8 cellular contexts compared by ENCODE assay signal in the genomic region with DNA sequence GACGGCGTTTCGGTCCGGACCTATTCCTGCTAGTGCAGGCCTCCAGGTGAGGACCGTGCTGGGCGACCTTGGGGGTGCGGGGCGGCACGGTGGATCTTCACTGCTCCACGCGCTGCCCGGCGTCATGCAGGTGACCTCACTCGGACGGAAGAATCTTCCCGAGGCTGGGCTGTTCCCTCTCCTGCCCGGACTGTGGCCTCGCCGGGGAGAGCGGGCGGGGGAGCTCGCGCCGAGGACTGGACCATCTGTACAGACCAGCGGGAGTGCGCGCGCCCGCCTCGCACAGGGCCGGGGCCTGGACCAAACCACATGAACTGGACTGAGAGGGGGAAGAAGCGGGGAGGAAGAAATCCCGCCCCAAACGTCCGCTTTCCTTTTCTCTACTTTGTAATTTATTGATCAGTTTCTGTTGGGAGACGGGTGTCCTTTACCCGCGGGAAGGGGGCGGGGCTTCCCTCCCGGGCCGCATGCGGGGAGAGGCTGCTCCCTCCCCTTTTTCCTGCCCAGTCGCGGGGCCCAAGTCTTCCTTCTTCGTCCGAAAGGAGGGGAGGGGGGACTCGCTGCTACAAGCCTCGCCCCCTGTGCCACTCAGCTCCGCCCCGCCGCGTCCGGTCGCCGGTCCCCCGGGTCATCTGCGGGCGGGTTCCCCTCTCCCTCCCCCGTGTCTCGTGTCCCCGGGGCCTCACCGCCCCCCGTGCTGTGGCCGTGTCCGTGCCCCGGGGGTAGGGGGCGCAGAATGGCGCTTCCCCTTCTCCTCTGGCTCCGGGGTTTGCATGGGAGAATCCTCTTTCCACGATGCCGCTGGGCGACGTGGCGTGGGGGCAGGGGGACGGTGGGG. TPM values are rescaled to one million over a fixed set of nuclear protein-coding genes. Genes with fewer than 3 reads are reported as not detected.
DNase-seq lines count a peak whose midpoint lies in the region; ATAC-seq, FAIRE-seq and TF ChIP-seq lines count a peak whose summit lies in the region.

No MANE protein-coding gene starts in this region.

- FAIRE-seq in GM19239 (lab: Jason Lieb, UNC) (no peak), small intestine (lab: Jason Lieb, UNC) (no peak)

- WGBS in small intestine, 3 donors: 0 to 1% (median 1%) methylated on average over 54 to 73 of the region's 75 CpGs

- peak overlapping the region; percentile 95 for H3K4me3 ChIP-seq in AG04449 (ENCODE audit: low read depth, low read length)
- H3K4me3 ChIP-seq in coronary artery: peak overlapping the region; percentile 92
- H3K4me3 ChIP-seq in kidney epithelial cell (ENCODE audit: low read depth, low read length): peak overlapping the region; percentile 59
- H3K4me3 ChIP-seq in small intestine (ENCODE audit: low read depth in 1 of 2, low read length in 2 of 2): peak overlapping the region; percentile 36 to 67

- H3K36me3 ChIP-seq in kidney epithelial cell (ENCODE audit: control insufficient read depth, insufficient read depth, low read length): no peaks in the 10 kb centered on the region
- H3K36me3 ChIP-seq in small intestine (ENCODE audit: control insufficient read depth in 2 of 2, insufficient read depth in 2 of 2, low read length in 2 of 2): no peaks in the 10 kb centered on the region

- peak overlapping the region; percentile 68 to 94 for H3K27ac ChIP-seq in coronary artery
- H3K27ac ChIP-seq in small intestine (ENCODE audit: low read depth in 1 of 2, low read length in 1 of 2): peak overlapping the region; percentile 88 to 95

- H3K4me1 ChIP-seq in small intestine (ENCODE audit: control insufficient read depth in 2 of 2, insufficient read depth in 1 of 2, low read depth in 1 of 2, low read length in 1 of 2): peaks cover 0 to 4% of the 10 kb centered on the region in 2 donors

- POLR2A ChIA-PET in AG04449 (lab: Yijun Ruan, JAX): interaction anchor here (0.6 to 2.1 kb wide), 2 partner anchors 26 to 36 kb away, joined by 4 to 5 read pairs; a partner anchor contains a TSS

- H3K27me3 ChIP-seq in kidney epithelial cell (ENCODE audit: control insufficient read depth, insufficient read depth, low read length): peaks cover 29% of the 10 kb centered on the region
- H3K27me3 ChIP-seq in small intestine (ENCODE audit: control insufficient read depth in 2 of 2, insufficient read depth in 2 of 2, low read length in 2 of 2): no peaks in the 10 kb centered on the region

- H3K9me3 ChIP-seq in small intestine (ENCODE audit: control insufficient read depth, low read depth): no peaks in the 10 kb centered on the region

- no peak for ATAC-seq in GM18502 (IDR thresholded peaks at IDR 0.05; ENCODE audit: poor library complexity, unreplicated experiment)

- DNase-seq in AG04449 (ENCODE audit: low read depth, low spot score): no peak
- peak; percentile 62 for DNase-seq in GM19239 (ENCODE audit: insufficient read length, low spot score)
- peak; percentile 81 for DNase-seq in NCI-H2171 treated with DMSO at 0.1 percent for 48 hours (lab: John Stamatoyannopoulos, UW)
- peak; percentile 86 for DNase-seq in UCSD-AML1 (lab: John Stamatoyannopoulos, UW; ENCODE audit: unreplicated experiment)
- peak; percentile 88 for DNase-seq in coronary artery (ENCODE audit: low spot score)
- no peak for DNase-seq in kidney epithelial cell (ENCODE audit: low read depth)
- peak; percentile 95 for DNase-seq in small intestine

- no peak for TF ChIP-seq CTCF in AG04449 (IDR thresholded peaks at IDR 0.05; ENCODE audit: insufficient read depth, low read length, missing control alignments)
- no peak for TF ChIP-seq CTCF in coronary artery (IDR thresholded peaks at IDR 0.05)
- TF ChIP-seq CTCF in kidney epithelial cell (IDR thresholded peaks at IDR 0.05; ENCODE audit: insufficient read depth, low read length, poor library complexity, severe bottlenecking): no peak

- CTCF ChIA-PET in AG04449 (lab: Yijun Ruan, JAX): interaction anchor here (1.0 to 3.6 kb wide), 5 partner anchors 21 to 157 kb away, joined by 3 to 21 read pairs (median 3); a partner anchor contains a TSS

RNA-seq across cellular contexts. Expression of a gene that starts 4.9 kb away (rescaled TPM):
- not detected in 2 replicates for total RNA-seq in kidney epithelial cell
- polyA plus RNA-seq in small intestine: 1 to 10 TPM in 2 of 3 donors, under 1 TPM in 1; 0.67 to 2.6 (median 2.4) TPM

RNA-seq across cellular contexts. Expression of a gene that starts 7.3 kb away (rescaled TPM):
- total RNA-seq in kidney epithelial cell: 13.5 and 16.7 TPM in 2 replicates
- 100 to 1,000 TPM in 2 of 3 donors, 10 to 100 TPM in 1; 66.1 to 298 (median 119) TPM for polyA plus RNA-seq in small intestine

RNA-seq across cellular contexts. Expression of a gene that starts 31.0 kb away (rescaled TPM):
- total RNA-seq in kidney epithelial cell: 0.88 and 10.9 TPM in 2 replicates
- polyA plus RNA-seq in small intestine: 10 to 100 TPM; 28.2 to 48.6 (median 32.0) TPM

RNA-seq across cellular contexts. Expression of a gene that starts 31.4 kb away (rescaled TPM):
- total RNA-seq in kidney epithelial cell: 4.2 and 4.6 TPM in 2 replicates
- 1 to 10 TPM; 3.8 to 7.6 (median 5.0) TPM for polyA plus RNA-seq in small intestine

RNA-seq across cellular contexts. Expression of a gene that starts 36.2 kb away (rescaled TPM):
- 3.4 and 5.8 TPM in 2 replicates for total RNA-seq in kidney epithelial cell
- 10 to 100 TPM in 2 of 3 donors, 1 to 10 TPM in 1; 8.4 to 21.9 (median 20.5) TPM for polyA plus RNA-seq in small intestine

Comparison
In these comparisons a context has a peak if more than half of its experiments do, and no peak if none do; other contexts are left out.
1. DNase-seq: peak in GM19239 (single experiment), NCI-H2171 treated with DMSO at 0.1 percent for 48 hours (single experiment), UCSD-AML1 (single experiment), coronary artery (single experiment) and small intestine (single experiment); none in AG04449 (single experiment) and kidney epithelial cell (single experiment).
2. Peak in every context shown above with its lines, with median percentiles within 50 percentile points of each other: H3K4me3 ChIP-seq.